Comparison of ENCODE assay signal across 24 cellular contexts in genomic region chr6:132228894-132229293, GRCh38.
A peak's percentile ranks its signal among the peaks of the same experiment; 100 is the strongest.
DNase-seq lines count a peak whose midpoint lies in the region; ATAC-seq, FAIRE-seq and TF ChIP-seq lines count a peak whose summit lies in the region.
"Had no signal": no experiment of that assay in that cellular context is flagged by ENCODE, and none has a peak within 500 bp of the region (broad histone marks: within the 10 kb centered on the region; RNA-seq: fewer than 3 reads in every experiment).

No MANE protein-coding gene starts in this region.

- peaks cover 6% of the 10 kb centered on the region for H3K36me3 Mint-ChIP-seq in MCF 10A (ENCODE audit: insufficient read depth, unreplicated experiment)
- H3K36me3 Mint-ChIP-seq: CD4-positive, CD25-positive, alpha-beta regulatory T cell had no signal

- POLR2A ChIA-PET in MCF 10A (lab: Yijun Ruan, JAX), result interaction anchor here (0.7 kb wide), 1 partner anchor 1257 kb away, joined by 4 read pairs; no protein-coding TSS in a partner anchor

- H4K20me1 ChIP-seq in mammary epithelial cell (ENCODE audit: insufficient read depth, low read length), result no peaks in the 10 kb centered on the region

- in situ Hi-C loops in mammary epithelial cell (cut with MboI; ENCODE audit: low sequenced_read_pairs in 2 of 2), result no loop called here

- H3K79me2 ChIP-seq in mammary epithelial cell (ENCODE audit: insufficient read depth, low read length), result no peaks in the 10 kb centered on the region

- TF ChIP-seq CTCF in mammary epithelial cell (conservative IDR thresholded peaks at IDR 0.05 in 1 of 2, IDR thresholded peaks at IDR 0.05 in 1 of 2; ENCODE audit: extremely low read depth in 1 of 2, insufficient read depth in 1 of 2, low read depth in 1 of 2, low read length in 2 of 2) (no peak), MCF 10A (IDR thresholded peaks at IDR 0.05; ENCODE audit: unreplicated experiment) (no peak)

- H3K9me3 ChIP-seq in mammary epithelial cell (replicated peaks; ENCODE audit: insufficient read depth, low read length), result peaks cover 3% of the 10 kb centered on the region

- no peaks in the 10 kb centered on the region for H3K4me1 Mint-ChIP-seq in MCF 10A (ENCODE audit: insufficient read depth, unreplicated experiment)
- H3K4me1 Mint-ChIP-seq: B cell; CD4-positive, CD25-positive, alpha-beta regulatory T cell had no signal

- no peak overlapping the region for H2AFZ ChIP-seq in mammary epithelial cell (ENCODE audit: low read depth, low read length)

- no peak for FAIRE-seq in frontal cortex (lab: Jason Lieb, UNC)

- no peak overlapping the region for H3K27ac ChIP-seq in mammary epithelial cell (ENCODE audit: insufficient read depth, low read depth, low read length)
- H3K27ac ChIP-seq: 22Rv1, HL-60 had no signal

- WGBS in mammary epithelial cell (ENCODE audit: low coverage, missing lambda C conversion rate), result 0% methylated on average over 1 of the region's 1 CpG

- H3K27me3 ChIP-seq in mammary epithelial cell (ENCODE audit: insufficient read depth, low read length), result no peaks in the 10 kb centered on the region

- BruUV-seq in mammary epithelial cell (replicated peaks; lab: Mats Ljungman, UMichigan) (no TSS peak), MCF 10A (replicated peaks; lab: Mats Ljungman, UMichigan) (no TSS peak)

- peaks cover 10% of the 10 kb centered on the region for H3K9me3 Mint-ChIP-seq in MCF 10A (ENCODE audit: unreplicated experiment)

- dilution Hi-C loops in mammary epithelial cell (cut with HindIII; ENCODE audit: low sequenced_read_pairs), result no loop called here

- H3K36me3 ChIP-seq in mammary epithelial cell (ENCODE audit: insufficient read depth, low read length), result no peaks in the 10 kb centered on the region

- DNase-seq in mammary epithelial cell (peak; percentile 35), MCF 10A (ENCODE audit: unreplicated experiment) (no peak), astrocyte of the hippocampus (ENCODE audit: low read depth, low spot score) (peak; percentile 49), myocyte (ENCODE audit: low read depth) (peak; percentile 64), T-helper 9 cell (no peak), AML-193 (lab: John Stamatoyannopoulos, UW) (no peak), frontal cortex (ENCODE audit: low spot score in 2 of 2) (no peak)
- DNase-seq: CD4-positive, CD25-positive, alpha-beta regulatory T cell; COR-L47; DMS 273 treated with DMSO at 0.1 percent for 48 hours; DND-41; GF-D8; H7; MM.1S; NCI-H1105; NCI-H2081; NCI-H510A treated with DMSO at 0.1 percent for 48 hours; NCI-H82; RPMI8226; SIG-M5 had no signal

- H3K4me1 ChIP-seq in mammary epithelial cell (ENCODE audit: insufficient read depth, low read length), result peaks cover 3% of the 10 kb centered on the region

- H3K4me3 ChIP-seq in mammary epithelial cell (replicated peaks in 1 of 3; ENCODE audit: insufficient read depth in 1 of 3, low read depth in 2 of 3, low read length in 3 of 3), result no peak overlapping the region

- H3K9ac ChIP-seq in mammary epithelial cell (ENCODE audit: insufficient read depth, low read length), result no peak overlapping the region

- no peak overlapping the region for H3K27ac Mint-ChIP-seq in MCF 10A (ENCODE audit: low read depth, unreplicated experiment)
- H3K27ac Mint-ChIP-seq: B cell; CD4-positive, CD25-positive, alpha-beta regulatory T cell had no signal

- H3K27me3 Mint-ChIP-seq in MCF 10A (ENCODE audit: insufficient read depth, unreplicated experiment), result no peaks in the 10 kb centered on the region
- H3K27me3 Mint-ChIP-seq: CD4-positive, CD25-positive, alpha-beta regulatory T cell had no signal

- H3K4me2 ChIP-seq in mammary epithelial cell (ENCODE audit: insufficient read depth, low read depth, low read length), result peak overlapping the region; percentile 6

- ATAC-seq in HG03280 (IDR thresholded peaks at IDR 0.05; ENCODE audit: unreplicated experiment), result no peak

- no peak overlapping the region for H3K4me3 Mint-ChIP-seq in MCF 10A (ENCODE audit: unreplicated experiment)
- H3K4me3 Mint-ChIP-seq: B cell; CD4-positive, CD25-positive, alpha-beta regulatory T cell had no signal

- CTCF ChIA-PET in mammary epithelial cell (lab: Charles Lee; ENCODE audit: low non-redundant PET) (no interaction called here), MCF 10A (lab: Yijun Ruan, JAX) (interaction anchor here (0.7 to 1.0 kb wide), 3 partner anchors 18 to 51 kb away, joined by 3 to 5 read pairs (median 5); no protein-coding TSS in a partner anchor)

- intact Hi-C loops in mammary epithelial cell (cut with micrococcal nuclease), result no loop called here
- intact Hi-C loops in MCF 10A (cut with micrococcal nuclease), result no loop called here

Comparison
In these comparisons a context has a peak if more than half of its experiments do, and no peak if none do; other contexts are left out.
1. DNase-seq: peak in mammary epithelial cell (single experiment), astrocyte of the hippocampus (single experiment) and myocyte (single experiment); none in MCF 10A (single experiment), T-helper 9 cell (single experiment), AML-193 (0 of 2) and frontal cortex (0 of 2).